2 cellular contexts compared by ENCODE assay signal in the genomic region with DNA sequence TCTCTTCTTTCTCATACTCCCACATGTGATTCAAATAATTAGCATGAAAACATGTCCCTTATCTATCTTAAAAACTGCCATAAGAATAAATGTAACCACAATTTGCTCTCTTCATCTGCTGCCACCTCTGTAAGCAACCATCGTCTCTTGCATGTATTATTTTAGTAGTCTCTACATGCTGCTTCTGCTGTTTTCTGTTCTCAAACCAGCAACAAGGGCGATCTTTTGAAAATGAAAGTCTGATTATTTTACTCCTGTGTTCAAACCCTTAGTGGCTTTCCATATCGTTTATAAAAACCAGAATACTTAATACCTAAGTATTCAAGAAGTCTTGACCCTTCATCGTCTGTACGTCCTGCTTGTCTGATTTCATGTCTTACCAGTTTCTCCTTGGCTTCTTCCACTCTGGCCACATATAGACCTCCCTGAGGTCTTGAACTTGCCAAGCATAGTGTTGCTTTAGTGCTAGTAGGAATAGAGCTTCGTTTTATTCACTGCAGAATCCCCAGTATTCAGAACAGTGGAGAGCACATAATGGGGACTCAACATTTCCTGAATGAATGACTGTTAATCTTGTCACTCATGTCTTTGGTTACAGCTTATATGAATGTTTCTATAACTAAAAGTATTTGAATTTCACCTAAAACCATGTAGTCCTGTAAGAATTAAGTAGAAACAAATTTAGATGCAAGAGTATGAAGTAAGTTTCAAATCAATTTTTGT.
TF ChIP-seq lines count a peak whose summit lies in the region.

No MANE protein-coding gene starts in this region.

TF ChIP-seq in GM12891, 5 proteins besides CTCF, POLR2A, EP300 and RAD21:
- TF ChIP-seq POLR2AphosphoS5 (IDR thresholded peaks at IDR 0.05; ENCODE audit: low read depth, low read length) (no peak), PAX5 (IDR thresholded peaks at IDR 0.05; ENCODE audit: insufficient read depth, low read length, severe bottlenecking) (no peak), POU2F2 (IDR thresholded peaks at IDR 0.05; ENCODE audit: low read depth, low read length) (no peak), TAF1 (IDR thresholded peaks at IDR 0.05; ENCODE audit: low read depth, low read length) (no peak), SPI1 (IDR thresholded peaks at IDR 0.05; ENCODE audit: low read depth, low read length) (no peak)

TF ChIP-seq in GM23338, 12 proteins besides CTCF, POLR2A, EP300 and RAD21:
- TF ChIP-seq ZNF114 (CRISPR knock-in tag; IDR thresholded peaks at IDR 0.05): no peak
